ENCODE assay signal across 20 cellular contexts in genomic region chr17:82588266-82589175, GRCh38. TPM values are rescaled to one million over a fixed set of nuclear protein-coding genes. Genes with fewer than 3 reads are reported as not detected.
DNase-seq lines count a peak whose midpoint lies in the region; ATAC-seq, FAIRE-seq and TF ChIP-seq lines count a peak whose summit lies in the region.
"Had no signal": no experiment of that assay in that cellular context is flagged by ENCODE, and none has a peak within 500 bp of the region (broad histone marks: within the 10 kb centered on the region; RNA-seq: fewer than 3 reads in every experiment).

No MANE protein-coding gene starts in this region.

- no peak for ATAC-seq in stimulated activated effector memory CD8-positive, alpha-beta T cell treated with anti-CD3 and anti-CD28 coated beads, Interleukin-12 subunit alpha, Interleukin-12 subunit beta, amount 100 ng/mL, for 72 hours
- ATAC-seq: T-cell had no signal

- H3K9me3 ChIP-seq in esophagus squamous epithelium: no peaks in the 10 kb centered on the region
- H3K9me3 ChIP-seq: colonic mucosa had no signal

- no peaks in the 10 kb centered on the region for H3K27me3 Mint-ChIP-seq in activated CD4-positive, alpha-beta T cell treated with anti-CD3 and anti-CD28 coated beads, Interleukin-2, amount 10 ng/mL, durations not matched to agents 7 days and 5 days
- H3K27me3 Mint-ChIP-seq: T-cell had no signal

- peaks cover 14 to 50% (median 27%) of the 10 kb centered on the region in 3 donors for H3K36me3 ChIP-seq in esophagus squamous epithelium
- H3K36me3 ChIP-seq: colonic mucosa had no signal

- H3K9me3 Mint-ChIP-seq in activated CD4-positive, alpha-beta T cell treated with anti-CD3 and anti-CD28 coated beads, Interleukin-2, amount 10 ng/mL, durations not matched to agents 7 days and 5 days: no peaks in the 10 kb centered on the region
- H3K9me3 Mint-ChIP-seq in stimulated activated effector memory CD8-positive, alpha-beta T cell treated with anti-CD3 and anti-CD28 coated beads, Interleukin-12 subunit alpha, Interleukin-12 subunit beta, amount 100 ng/mL, for 72 hours: no peaks in the 10 kb centered on the region
- H3K9me3 Mint-ChIP-seq: immature natural killer cell, T-cell had no signal

- POLR2A ChIA-PET in activated CD4-positive, alpha-beta T cell treated with anti-CD3 and anti-CD28 coated beads, Interleukin-2, amount 10 ng/mL, durations not matched to agents 7 days and 5 days (lab: Charles Lee): no interaction called here

- no peak overlapping the region for H3K4me3 ChIP-seq in esophagus squamous epithelium
- H3K4me3 ChIP-seq: colonic mucosa had no signal

- H3K36me3 Mint-ChIP-seq in activated CD4-positive, alpha-beta T cell treated with anti-CD3 and anti-CD28 coated beads, Interleukin-2, amount 10 ng/mL, durations not matched to agents 7 days and 5 days (ENCODE audit: low read depth): peaks cover 29% of the 10 kb centered on the region
- peaks cover 68% of the 10 kb centered on the region for H3K36me3 Mint-ChIP-seq in stimulated activated effector memory CD8-positive, alpha-beta T cell treated with anti-CD3 and anti-CD28 coated beads, Interleukin-12 subunit alpha, Interleukin-12 subunit beta, amount 100 ng/mL, for 72 hours

- no peak for FAIRE-seq in RCC 7860 (lab: Jason Lieb, UNC)
- FAIRE-seq: urothelium cell line had no signal

- 0 out of 2 replicates have a peak overlapping the region, but pooled peaks have one; percentile 1 for H3K27ac ChIP-seq in VCaP
- peak overlapping the region in 3 of 4 donors; percentile 39 to 98 (median 89) for H3K27ac ChIP-seq in esophagus squamous epithelium
- H3K27ac ChIP-seq: brain microvascular endothelial cell, colonic mucosa had no signal

- H3K4me1 Mint-ChIP-seq in activated CD4-positive, alpha-beta T cell treated with anti-CD3 and anti-CD28 coated beads, Interleukin-2, amount 10 ng/mL, durations not matched to agents 7 days and 5 days: peaks cover 45% of the 10 kb centered on the region
- H3K4me1 Mint-ChIP-seq in stimulated activated effector memory CD8-positive, alpha-beta T cell treated with anti-CD3 and anti-CD28 coated beads, Interleukin-12 subunit alpha, Interleukin-12 subunit beta, amount 100 ng/mL, for 72 hours: peaks cover 44% of the 10 kb centered on the region

- no peak overlapping the region for H3K4me3 Mint-ChIP-seq in activated CD4-positive, alpha-beta T cell treated with anti-CD3 and anti-CD28 coated beads, Interleukin-2, amount 10 ng/mL, durations not matched to agents 7 days and 5 days
- H3K4me3 Mint-ChIP-seq in stimulated activated effector memory CD8-positive, alpha-beta T cell treated with anti-CD3 and anti-CD28 coated beads, Interleukin-12 subunit alpha, Interleukin-12 subunit beta, amount 100 ng/mL, for 72 hours: no peak overlapping the region
- H3K4me3 Mint-ChIP-seq: immature natural killer cell, T-cell had no signal

- TF ChIP-seq CTCF in VCaP (conservative IDR thresholded peaks at IDR 0.05) (no peak), esophagus squamous epithelium (IDR thresholded peaks at IDR 0.05) (no peak)

- peak overlapping the region; percentile 33 for H3K27ac Mint-ChIP-seq in activated CD4-positive, alpha-beta T cell treated with anti-CD3 and anti-CD28 coated beads, Interleukin-2, amount 10 ng/mL, durations not matched to agents 7 days and 5 days
- peak overlapping the region; percentile 83 for H3K27ac Mint-ChIP-seq in stimulated activated effector memory CD8-positive, alpha-beta T cell treated with anti-CD3 and anti-CD28 coated beads, Interleukin-12 subunit alpha, Interleukin-12 subunit beta, amount 100 ng/mL, for 72 hours

- no peak for DNase-seq in activated CD4-positive, alpha-beta T cell treated with anti-CD3 and anti-CD28 coated beads, Interleukin-2, amount 10 ng/mL, durations not matched to agents 7 days and 5 days
- no peak for DNase-seq in activated CD4-positive, alpha-beta T cell treated with anti-CD3 and anti-CD28 coated beads, Interleukin-2, amount 50 U/mL, for 1 hour
- DNase-seq in esophagus squamous epithelium (lab: John Stamatoyannopoulos, UW) (no peak), HT-29 (ENCODE audit: low spot score) (no peak), MV-4-11 (lab: John Stamatoyannopoulos, UW) (no peak), RCC 7860 (ENCODE audit: low spot score) (no peak)
- no peak for DNase-seq in stimulated activated effector memory CD8-positive, alpha-beta T cell treated with anti-CD3 and anti-CD28 coated beads, Interleukin-12 subunit alpha, Interleukin-12 subunit beta, amount 100 ng/mL, for 72 hours (ENCODE audit: low spot score in 2 of 2)
- DNase-seq: activated CD4-positive, alpha-beta T cell treated with anti-CD3 and anti-CD28 coated beads, Interleukin-2, amount 50 U/mL, for 4 hours; brain microvascular endothelial cell; colonic mucosa; GOT3; immature natural killer cell; NCI-H1694; nucleus accumbens; retina; SIG-M5; stimulated activated CD4-positive, alpha-beta T cell treated with anti-CD3 and anti-CD28 coated beads, Interleukin-4, amount 100 ng/mL, for 4 hours; T-cell had no signal

- no peaks in the 10 kb centered on the region for H3K27me3 ChIP-seq in esophagus squamous epithelium
- H3K27me3 ChIP-seq: brain microvascular endothelial cell, colonic mucosa had no signal

- H3K4me1 ChIP-seq in esophagus squamous epithelium: peaks cover 24 to 48% (median 26%) of the 10 kb centered on the region in 3 donors

- CTCF ChIA-PET in activated CD4-positive, alpha-beta T cell treated with anti-CD3 and anti-CD28 coated beads, Interleukin-2, amount 10 ng/mL, durations not matched to agents 7 days and 5 days (lab: Charles Lee): no interaction called here

- TF ChIP-seq POLR2A in esophagus squamous epithelium (IDR thresholded peaks at IDR 0.05): no peak

- intact Hi-C loops in esophagus squamous epithelium (cut with DNase I): no loop called here

- 88 to 93% methylated on average over 14 to 15 of the region's 27 CpGs for WGBS in esophagus squamous epithelium, 2 donors

RNA-seq across cellular contexts. Expression of gene WDR45B, which starts 59.7 kb away (rescaled TPM):
- 10 to 100 TPM; 33.5 to 36.4 TPM for total RNA-seq in activated CD4-positive, alpha-beta T cell treated with anti-CD3 and anti-CD28 coated beads, Interleukin-2, amount 10 ng/mL, durations not matched to agents 7 days and 5 days
- 100 to 1,000 TPM in 1 of 4 donors, 10 to 100 TPM in 3; 85.1 to 104 (median 89.3) TPM for total RNA-seq in esophagus squamous epithelium
- total RNA-seq in HT-29 (2014; rRNA removed; shearing (Covaris generic)): 89.3 and 101 TPM in 2 replicates
